ENCODE assay signal across 14 cellular contexts in the genomic region with DNA sequence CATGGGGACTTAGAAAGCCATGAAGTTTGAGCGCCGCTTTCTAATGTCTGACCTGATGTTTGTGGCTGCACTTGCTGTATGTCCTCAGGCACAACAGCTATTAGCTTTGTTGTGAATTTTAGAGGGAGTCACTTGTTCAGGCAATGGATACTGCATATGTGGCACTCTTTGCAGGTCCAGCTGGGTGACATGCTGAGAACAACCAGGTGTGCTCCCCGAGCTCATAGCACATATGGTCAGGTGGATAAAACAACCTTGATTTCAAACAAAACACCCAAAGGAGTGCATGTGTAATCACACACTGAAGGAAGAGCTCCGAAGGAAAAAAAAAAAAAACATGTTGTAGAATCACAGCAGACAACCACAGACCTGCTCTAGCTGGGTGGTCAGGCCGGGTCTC.
DNase-seq lines count a peak whose midpoint lies in the region; ATAC-seq and TF ChIP-seq lines count a peak whose summit lies in the region.
"Had no signal": no experiment of that assay in that cellular context is flagged by ENCODE, and none has a peak within 500 bp of the region (broad histone marks: within the 10 kb centered on the region; RNA-seq: fewer than 3 reads in every experiment).

No MANE protein-coding gene starts in this region.

- no peak for DNase-seq in HFFc6
- DNase-seq in WTC11 (ENCODE audit: low spot score) = no peak
- no peak for DNase-seq in foreskin keratinocyte
- no peak for DNase-seq in activated CD4-positive, alpha-beta memory T cell treated with anti-CD3 and anti-CD28 coated beads for 36 hours
- DNase-seq in stimulated activated CD4-positive, alpha-beta T cell treated with anti-CD3 and anti-CD28 coated beads, Interleukin-4, amount 100 ng/mL, for 1 hour = no peak
- no peak for DNase-seq in OCI-M1 (lab: John Stamatoyannopoulos, UW)
- DNase-seq: CD8-positive, alpha-beta T cell; NCI-H1436 treated with DMSO at 0.1 percent for 48 hours; NCI-H2107; NCI-H748 treated with DMSO at 0.1 percent for 48 hours; PC-9 had no signal

- H3K36me3 Mint-ChIP-seq in HFFc6 (ENCODE audit: low read depth) (0 out of 2 replicates have a peak, but pooled peaks cover 5% of the 10 kb centered on the region), WTC11 (no peaks in the 10 kb centered on the region)
- no peaks in the 10 kb centered on the region for H3K36me3 Mint-ChIP-seq in activated CD4-positive, alpha-beta memory T cell treated with anti-CD3 and anti-CD28 coated beads for 36 hours

- intact Hi-C loops in activated CD4-positive, alpha-beta memory T cell treated with anti-CD3 and anti-CD28 coated beads for 36 hours (cut with micrococcal nuclease) = no loop called here

- 94% methylated on average over 5 of the region's 5 CpGs for WGBS in thymus

- H3K4me3 Mint-ChIP-seq in HFFc6 = no peak overlapping the region
- no peak overlapping the region for H3K4me3 Mint-ChIP-seq in WTC11
- H3K4me3 Mint-ChIP-seq in activated CD4-positive, alpha-beta memory T cell treated with anti-CD3 and anti-CD28 coated beads for 36 hours = no peak overlapping the region

- H3K27me3 Mint-ChIP-seq in HFFc6 (ENCODE audit: insufficient read depth) (no peaks in the 10 kb centered on the region; the same call in 1 of the 2 replicates), WTC11 (ENCODE audit: low read depth) (no peaks in the 10 kb centered on the region)
- no peaks in the 10 kb centered on the region for H3K27me3 Mint-ChIP-seq in activated CD4-positive, alpha-beta memory T cell treated with anti-CD3 and anti-CD28 coated beads for 36 hours
- H3K27me3 Mint-ChIP-seq: IgD-negative memory B cell had no signal

- H3K27me3 ChIP-seq in foreskin keratinocyte = no peaks in the 10 kb centered on the region
- no peaks in the 10 kb centered on the region for H3K27me3 ChIP-seq in thymus (ENCODE audit: control insufficient read depth, insufficient read depth)

- ATAC-seq in WTC11 (no peak), foreskin keratinocyte (no peak)

- H3K36me3 ChIP-seq in thymus (ENCODE audit: control insufficient read depth, insufficient read depth) = no peaks in the 10 kb centered on the region
- H3K36me3 ChIP-seq: HAP-1 had no signal

- CTCF ChIA-PET in WTC11 (lab: Charles Lee) = interaction anchor here (0.6 to 1.4 kb wide), 4 partner anchors 22 to 934 kb away, joined by 3 to 8 read pairs (median 6); no protein-coding TSS in a partner anchor
- CTCF ChIA-PET in activated CD4-positive, alpha-beta memory T cell treated with anti-CD3 and anti-CD28 coated beads for 36 hours (lab: Charles Lee) = interaction anchor here (0.6 to 4.3 kb wide), 7 partner anchors 8 to 854 kb away, joined by 3 to 37 read pairs (median 4); no protein-coding TSS in a partner anchor

- H3K9me3 ChIP-seq in thymus (ENCODE audit: control insufficient read depth) = no peaks in the 10 kb centered on the region
- H3K9me3 ChIP-seq: HAP-1 had no signal

- H3K4me3 ChIP-seq in thymus (ENCODE audit: low read length) = no peak overlapping the region
- H3K4me3 ChIP-seq: HAP-1 had no signal

- peaks cover 12% of the 10 kb centered on the region for H3K4me1 ChIP-seq in foreskin keratinocyte
- no peaks in the 10 kb centered on the region for H3K4me1 ChIP-seq in thymus (ENCODE audit: control insufficient read depth, insufficient read depth, low read length)
- H3K4me1 ChIP-seq: HAP-1 had no signal

- H3K9me3 Mint-ChIP-seq in HFFc6 = no peaks in the 10 kb centered on the region
- H3K9me3 Mint-ChIP-seq in WTC11 = peaks cover 6% of the 10 kb centered on the region; the same call in 1 of the 2 replicates
- H3K9me3 Mint-ChIP-seq in activated CD4-positive, alpha-beta memory T cell treated with anti-CD3 and anti-CD28 coated beads for 36 hours = no peaks in the 10 kb centered on the region
- H3K9me3 Mint-ChIP-seq: CD8-positive, alpha-beta T cell; IgD-negative memory B cell had no signal

- H3K4me1 Mint-ChIP-seq in HFFc6 (ENCODE audit: low read depth) = peaks cover 56% of the 10 kb centered on the region
- H3K4me1 Mint-ChIP-seq in WTC11 = peaks cover 13% of the 10 kb centered on the region
- H3K4me1 Mint-ChIP-seq in activated CD4-positive, alpha-beta memory T cell treated with anti-CD3 and anti-CD28 coated beads for 36 hours (ENCODE audit: low read depth) = peaks cover 4% of the 10 kb centered on the region

- peak overlapping the region; percentile 89 for H3K27ac ChIP-seq in foreskin keratinocyte
- peak overlapping the region; percentile 15 for H3K27ac ChIP-seq in thymus (ENCODE audit: low read depth)
- H3K27ac ChIP-seq: PC-9 had no signal

- TF ChIP-seq CTCF in HFFc6 (IDR thresholded peaks at IDR 0.05) (no peak), WTC11 (IDR thresholded peaks at IDR 0.05) (no peak), foreskin keratinocyte (conservative IDR thresholded peaks at IDR 0.05) (no peak)

- POLR2A ChIA-PET in WTC11 (lab: Charles Lee) = no interaction called here
- POLR2A ChIA-PET in activated CD4-positive, alpha-beta memory T cell treated with anti-CD3 and anti-CD28 coated beads for 36 hours (lab: Charles Lee) = no interaction called here

- peak overlapping the region; percentile 61 for H3K27ac Mint-ChIP-seq in HFFc6
- peak overlapping the region; percentile 39 for H3K27ac Mint-ChIP-seq in WTC11
- no peak overlapping the region for H3K27ac Mint-ChIP-seq in activated CD4-positive, alpha-beta memory T cell treated with anti-CD3 and anti-CD28 coated beads for 36 hours

TF ChIP-seq in WTC11, 78 proteins besides CTCF, POLR2A, EP300 and RAD21:
- TF ChIP-seq ZNF263 (CRISPR knock-in tag; IDR thresholded peaks at IDR 0.05; ENCODE audit: low read depth) = no peak
- TF ChIP-seq SMAD4 (CRISPR knock-in tag; IDR thresholded peaks at IDR 0.05) = no peak
- TF ChIP-seq ZNF121 (CRISPR knock-in tag; IDR thresholded peaks at IDR 0.05) = no peak
- no peak for TF ChIP-seq MYBL2 (CRISPR knock-in tag; IDR thresholded peaks at IDR 0.05)
- no peak for TF ChIP-seq ZNF416 (CRISPR knock-in tag; IDR thresholded peaks at IDR 0.05)
- TF ChIP-seq ZNF423 (CRISPR knock-in tag; IDR thresholded peaks at IDR 0.05) = no peak
- TF ChIP-seq RELA (CRISPR knock-in tag; IDR thresholded peaks at IDR 0.05; ENCODE audit: borderline replicate concordance) = no peak
- no peak for TF ChIP-seq ATF1 (CRISPR knock-in tag; IDR thresholded peaks at IDR 0.05)
- TF ChIP-seq, protein P1, sequence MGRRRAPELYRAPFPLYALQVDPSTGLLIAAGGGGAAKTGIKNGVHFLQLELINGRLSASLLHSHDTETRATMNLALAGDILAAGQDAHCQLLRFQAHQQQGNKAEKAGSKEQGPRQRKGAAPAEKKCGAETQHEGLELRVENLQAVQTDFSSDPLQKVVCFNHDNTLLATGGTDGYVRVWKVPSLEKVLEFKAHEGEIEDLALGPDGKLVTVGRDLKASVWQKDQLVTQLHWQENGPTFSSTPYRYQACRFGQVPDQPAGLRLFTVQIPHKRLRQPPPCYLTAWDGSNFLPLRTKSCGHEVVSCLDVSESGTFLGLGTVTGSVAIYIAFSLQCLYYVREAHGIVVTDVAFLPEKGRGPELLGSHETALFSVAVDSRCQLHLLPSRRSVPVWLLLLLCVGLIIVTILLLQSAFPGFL (CRISPR knock-in tag; IDR thresholded peaks at IDR 0.05; ENCODE audit: borderline replicate concordance) = no peak
- no peak for TF ChIP-seq TP53 (CRISPR knock-in tag; IDR thresholded peaks at IDR 0.05)
- TF ChIP-seq, protein P2, sequence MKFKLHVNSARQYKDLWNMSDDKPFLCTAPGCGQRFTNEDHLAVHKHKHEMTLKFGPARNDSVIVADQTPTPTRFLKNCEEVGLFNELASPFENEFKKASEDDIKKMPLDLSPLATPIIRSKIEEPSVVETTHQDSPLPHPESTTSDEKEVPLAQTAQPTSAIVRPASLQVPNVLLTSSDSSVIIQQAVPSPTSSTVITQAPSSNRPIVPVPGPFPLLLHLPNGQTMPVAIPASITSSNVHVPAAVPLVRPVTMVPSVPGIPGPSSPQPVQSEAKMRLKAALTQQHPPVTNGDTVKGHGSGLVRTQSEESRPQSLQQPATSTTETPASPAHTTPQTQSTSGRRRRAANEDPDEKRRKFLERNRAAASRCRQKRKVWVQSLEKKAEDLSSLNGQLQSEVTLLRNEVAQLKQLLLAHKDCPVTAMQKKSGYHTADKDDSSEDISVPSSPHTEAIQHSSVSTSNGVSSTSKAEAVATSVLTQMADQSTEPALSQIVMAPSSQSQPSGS (CRISPR knock-in tag; IDR thresholded peaks at IDR 0.05; ENCODE audit: borderline replicate concordance, low read depth) = no peak
